ENCODE assay signal across 34 cellular contexts in genomic region chr2:195985731-195986130, GRCh38.
DNase-seq lines count a peak whose midpoint lies in the region; ATAC-seq, FAIRE-seq and TF ChIP-seq lines count a peak whose summit lies in the region.
"Had no signal": no experiment of that assay in that cellular context is flagged by ENCODE, and none has a peak within 500 bp of the region (broad histone marks: within the 10 kb centered on the region; RNA-seq: fewer than 3 reads in every experiment).

No MANE protein-coding gene starts in this region.

- no peak overlapping the region for H2BK5ac ChIP-seq in H1 (ENCODE audit: low read depth, low read length)

- peak overlapping the region; percentile 52 for H3K4me2 ChIP-seq in DND-41 (ENCODE audit: insufficient read depth, low read length)
- no peak overlapping the region for H3K4me2 ChIP-seq in H1 (ENCODE audit: insufficient read depth in 1 of 2, low read depth in 2 of 2, low read length in 2 of 2)
- peak overlapping the region; percentile 45 for H3K4me2 ChIP-seq in osteoblast (ENCODE audit: insufficient read depth, low read length)

- no peak overlapping the region for H2BK20ac ChIP-seq in H1 (ENCODE audit: low read length)

- H3K27me3 ChIP-seq in DND-41 (ENCODE audit: insufficient read depth, low read length, poor library complexity): no peaks in the 10 kb centered on the region
- no peaks in the 10 kb centered on the region for H3K27me3 ChIP-seq in H1 (replicated peaks in 1 of 4; ENCODE audit: control insufficient read depth in 3 of 4, extremely low read depth in 1 of 4, insufficient read depth in 3 of 4, low read length in 3 of 4)
- no peaks in the 10 kb centered on the region for H3K27me3 ChIP-seq in osteoblast (ENCODE audit: insufficient read depth, low read length)
- no peaks in the 10 kb centered on the region for H3K27me3 ChIP-seq in gastrocnemius medialis
- H3K27me3 ChIP-seq: ascending aorta; BLaER1 treated with 17β-estradiol and CSF1 and Interleukin-3, amounts not matched to agents 10 nM and 100 nM; cardiac muscle cell; right lobe of liver; SJCRH30; thyroid gland; vagina had no signal

- H3K4me1 ChIP-seq in DND-41 (ENCODE audit: insufficient read depth, low read length): peaks cover 15% of the 10 kb centered on the region
- 0 out of 7 replicates have a peak, but pooled peaks cover 0 to 2% (median 0%) of the 10 kb centered on the region in 4 experiments for H3K4me1 ChIP-seq in H1 (replicated peaks in 1 of 4; ENCODE audit: control insufficient read depth in 3 of 4, insufficient read depth in 4 of 4, low read length in 3 of 4)
- peaks cover 2% of the 10 kb centered on the region for H3K4me1 ChIP-seq in osteoblast (ENCODE audit: insufficient read depth, low read length)
- no peaks in the 10 kb centered on the region for H3K4me1 ChIP-seq in gastrocnemius medialis
- H3K4me1 ChIP-seq: ascending aorta, left ventricle myocardium inferior, right lobe of liver, SJCRH30, vagina had no signal

- WGBS in H1 (ENCODE audit: extremely low coverage in 1 of 2, insufficient coverage in 1 of 2, insufficient read length in 1 of 2, insufficient replicate concordance in 2 of 2, low coverage in 1 of 2, low lambda C conversion rate in 2 of 2, missing lambda C conversion rate in 1 of 2), 2 experiments: 82% methylated on average over 3 of the region's 3 CpGs; no CpG with 5 or more reads in 1 of the 2 experiments

- H3K23ac ChIP-seq in H1 (ENCODE audit: insufficient read length): no peak overlapping the region

- intact Hi-C loops in gastrocnemius medialis (cut with DNase I; ENCODE audit: low total_unique reads): no loop called here

- H3K9ac ChIP-seq in DND-41 (ENCODE audit: low read depth, low read length) (no peak overlapping the region), H1 (replicated peaks in 1 of 4; ENCODE audit: extremely low read depth in 1 of 4, low read depth in 3 of 4, low read length in 3 of 4) (no peak overlapping the region)
- H3K9ac ChIP-seq: BLaER1 treated with 17β-estradiol and CSF1 and Interleukin-3, amounts not matched to agents 10 nM and 100 nM; GM23248 had no signal

- peak; percentile 61 for ATAC-seq in DND-41 (ENCODE audit: insufficient read depth, low read depth)
- ATAC-seq in GM19023 (IDR thresholded peaks at IDR 0.05; ENCODE audit: unreplicated experiment): no peak
- no peak for ATAC-seq in gastrocnemius medialis
- no peak for ATAC-seq in HG03342 (IDR thresholded peaks at IDR 0.05; ENCODE audit: unreplicated experiment)
- ATAC-seq: K562; right lobe of liver; stimulated activated naive CD8-positive, alpha-beta T cell treated with anti-CD3 and anti-CD28 coated beads, Interleukin-15, amount 100 ng/mL, for 72 hours had no signal

- no peak for TF ChIP-seq RAD21 in H1 (IDR thresholded peaks at IDR 0.05 in 1 of 2, conservative IDR thresholded peaks at IDR 0.05 in 1 of 2; ENCODE audit: low read depth in 2 of 2, low read length in 2 of 2)

- H3K36me3 ChIP-seq in DND-41 (ENCODE audit: insufficient read depth, low read length) (no peaks in the 10 kb centered on the region), H1 (ENCODE audit: control insufficient read depth in 2 of 4, insufficient read depth in 4 of 4, low read length in 3 of 4) (no peaks in the 10 kb centered on the region), osteoblast (ENCODE audit: insufficient read depth, low read length) (no peaks in the 10 kb centered on the region), gastrocnemius medialis (no peaks in the 10 kb centered on the region)
- H3K36me3 ChIP-seq: ascending aorta; BLaER1 treated with 17β-estradiol and CSF1 and Interleukin-3, amounts not matched to agents 10 nM and 100 nM; cardiac muscle cell; left ventricle myocardium inferior; right lobe of liver; SJCRH30; thyroid gland; vagina; WERI-Rb-1 had no signal

- no peak for TF ChIP-seq EP300 in H1 (IDR thresholded peaks at IDR 0.05; ENCODE audit: borderline replicate concordance in 1 of 2, low read depth in 2 of 2, low read length in 2 of 2)

- no peak overlapping the region for H4K91ac ChIP-seq in H1 (replicated peaks; ENCODE audit: insufficient read length, low read length)

- H3K56ac ChIP-seq in H1 (replicated peaks; ENCODE audit: insufficient read length, low read depth, low read length): no peak overlapping the region

- H3K27ac ChIP-seq in DND-41 (ENCODE audit: low read length) (peak overlapping the region; percentile 52), H1 (ENCODE audit: low read depth, low read length) (no peak overlapping the region), osteoblast (ENCODE audit: low read depth, low read length) (no peak overlapping the region), gastrocnemius medialis (no peak overlapping the region)
- H3K27ac ChIP-seq: ascending aorta; BLaER1 treated with 17β-estradiol and CSF1 and Interleukin-3, amounts not matched to agents 10 nM and 100 nM; cardiac muscle cell; GM23248; left ventricle myocardium inferior; right lobe of liver; SJCRH30; vagina; WERI-Rb-1 had no signal

- CTCF ChIA-PET in H1 (lab: Charles Lee; ENCODE audit: partially characterized antibody): interaction anchor here (1.4 kb wide), 1 partner anchor 83 kb away, joined by 3 read pairs; the partner anchor contains the start of gene DNAH7

- H3K18ac ChIP-seq in H1 (ENCODE audit: extremely low read depth, low read length): no peak overlapping the region

- TF ChIP-seq CTCF in DND-41 (IDR thresholded peaks at IDR 0.05; ENCODE audit: borderline replicate concordance, extremely low read depth, low read length, poor library complexity, severe bottlenecking) (no peak), H1 (IDR thresholded peaks at IDR 0.05; ENCODE audit: control extremely low read depth in 1 of 3, insufficient read depth in 1 of 3, low read depth in 1 of 3, low read length in 3 of 3) (no peak), osteoblast (IDR thresholded peaks at IDR 0.05; ENCODE audit: extremely low read depth, low read depth, low read length) (no peak), gastrocnemius medialis (IDR thresholded peaks at IDR 0.05 in 4 of 5, conservative IDR thresholded peaks at IDR 0.05 in 1 of 5) (no peak)

- peak overlapping the region in 1 of 2 experiments; percentile 27; a peak in 1 of 4 replicates for H3K4me3 ChIP-seq in DND-41 (ENCODE audit: low read depth in 1 of 2, low read length in 2 of 2)
- no peak overlapping the region for H3K4me3 ChIP-seq in H1 (ENCODE audit: extremely low read depth in 1 of 4, insufficient read depth in 2 of 4, low read depth in 3 of 4, low read length in 4 of 4)
- no peak overlapping the region for H3K4me3 ChIP-seq in osteoblast (ENCODE audit: insufficient read depth, low read length)
- no peak overlapping the region for H3K4me3 ChIP-seq in gastrocnemius medialis
- H3K4me3 ChIP-seq: ascending aorta; BLaER1 treated with 17β-estradiol and CSF1 and Interleukin-3, amounts not matched to agents 10 nM and 100 nM; cardiac muscle cell; GM23248; K562; left ventricle myocardium inferior; right lobe of liver; SJCRH30; thyroid gland; vagina had no signal

- no peak overlapping the region for H2BK120ac ChIP-seq in H1 (replicated peaks; ENCODE audit: low read depth, low read length)

- TF ChIP-seq POLR2A in H1 (IDR thresholded peaks at IDR 0.05; ENCODE audit: control extremely low read depth in 1 of 2, low read depth in 2 of 2, low read length in 2 of 2): no peak
- TF ChIP-seq POLR2A in gastrocnemius medialis (IDR thresholded peaks at IDR 0.05): no peak

- no peak overlapping the region for H2BK15ac ChIP-seq in H1 (ENCODE audit: low read length)

- DNase-seq in DND-41: no peak
- DNase-seq in NCI-H526 (lab: John Stamatoyannopoulos, UW): peak; percentile 33 to 57
- DNase-seq in H1 (ENCODE audit: low read depth in 1 of 2, low spot score in 2 of 2): no peak
- no peak for DNase-seq in osteoblast (ENCODE audit: insufficient read length, low spot score, missing footprints)
- no peak for DNase-seq in gastrocnemius medialis
- DNase-seq: activated CD4-positive, alpha-beta T cell treated with anti-CD3 and anti-CD28 coated beads, Interleukin-2, amount 10 ng/mL, durations not matched to agents 24 days and 14 days; activated effector memory CD4-positive, alpha-beta T cell treated with Interleukin-2 at 50 U/mL for 16 hours; activated naive CD8-positive, alpha-beta T cell treated with anti-CD3 and anti-CD28 coated beads for 36 hours; DMS53; GM23248; hypothalamus; left ventricle myocardium inferior; mesenchymal stem cell; NCI-H1105; NCI-H2029; NCI-H69; right lobe of liver; SJCRH30; stimulated activated CD8-positive, alpha-beta memory T cell treated with anti-CD3 and anti-CD28 coated beads, Interleukin-4, amount 100 ng/mL, for 48 hours; stimulated activated naive CD8-positive, alpha-beta T cell treated with anti-CD3 and anti-CD28 coated beads, Interleukin-15, amount 100 ng/mL, for 72 hours; SW 1271; T-helper 9 cell; thyroid gland; WERI-Rb-1 had no signal

- no peaks in the 10 kb centered on the region for H3K79me2 ChIP-seq in DND-41 (ENCODE audit: insufficient read depth, low read length)
- H3K79me2 ChIP-seq in H1 (ENCODE audit: control insufficient read depth in 1 of 2, insufficient read depth in 2 of 2, low read length in 2 of 2): no peaks in the 10 kb centered on the region
- no peaks in the 10 kb centered on the region for H3K79me2 ChIP-seq in osteoblast (ENCODE audit: insufficient read depth, low read length)

- no peak overlapping the region for H4K5ac ChIP-seq in H1 (ENCODE audit: insufficient read length, low read depth, low read length)

- no peaks in the 10 kb centered on the region; the same call in 1 of the 2 replicates for H3K23me2 ChIP-seq in H1 (ENCODE audit: low read depth, low read length)

- POLR2A ChIA-PET in H1 (lab: Charles Lee; ENCODE audit: partially characterized antibody): no interaction called here

- H2AK5ac ChIP-seq in H1 (ENCODE audit: low read depth, low read length): no peak overlapping the region

- no peak overlapping the region for H3K14ac ChIP-seq in H1 (ENCODE audit: insufficient read length)

- no peak overlapping the region for H3K4ac ChIP-seq in H1 (replicated peaks; ENCODE audit: insufficient read length, low read depth, low read length)

- in situ Hi-C loops in gastrocnemius medialis (cut with MboI; ENCODE audit: low sequenced_read_pairs in 4 of 4): no loop called here

- no peaks in the 10 kb centered on the region for H4K20me1 ChIP-seq in DND-41 (ENCODE audit: insufficient read depth, low read length)
- H4K20me1 ChIP-seq in H1 (replicated peaks in 1 of 2; ENCODE audit: control insufficient read depth in 1 of 2, insufficient read depth in 2 of 2, low read length in 2 of 2): no peaks in the 10 kb centered on the region
- no peaks in the 10 kb centered on the region for H4K20me1 ChIP-seq in osteoblast (ENCODE audit: insufficient read depth, low read length)
- H4K20me1 ChIP-seq: BLaER1 treated with 17β-estradiol and CSF1 and Interleukin-3, amounts not matched to agents 10 nM and 100 nM had no signal

- no peak overlapping the region for H2BK12ac ChIP-seq in H1 (ENCODE audit: low read depth, low read length)

- no peak overlapping the region for H4K8ac ChIP-seq in H1 (ENCODE audit: extremely low read depth, insufficient read depth, low read length)

- no peak for FAIRE-seq in H1 (lab: Jason Lieb, UNC)
- FAIRE-seq: colon, endothelial cell of umbilical vein, HTR-8/SVneo, K562 had no signal

- no peaks in the 10 kb centered on the region for H3K79me1 ChIP-seq in H1 (ENCODE audit: low read depth, low read length)

- H2AFZ ChIP-seq in DND-41 (ENCODE audit: low read depth, low read length) (peak overlapping the region; percentile 50), H1 (ENCODE audit: low read length) (peak overlapping the region; percentile 95; the same call in 1 of the 2 replicates), osteoblast (ENCODE audit: low read length) (no peak overlapping the region)
- H2AFZ ChIP-seq: GM23248 had no signal

- H3K9me3 ChIP-seq in DND-41 (ENCODE audit: insufficient read depth, low read length, severe bottlenecking) (no peaks in the 10 kb centered on the region), H1 (ENCODE audit: insufficient read depth in 2 of 2, low read depth in 1 of 2, low read length in 1 of 2) (no peaks in the 10 kb centered on the region), osteoblast (ENCODE audit: low read depth, low read length) (no peaks in the 10 kb centered on the region), gastrocnemius medialis (no peaks in the 10 kb centered on the region)
- H3K9me3 ChIP-seq: ascending aorta, right lobe of liver, SJCRH30, thyroid gland, vagina had no signal

Comparison
In these comparisons a context has a peak if more than half of its experiments do, and no peak if none do; other contexts are left out.
1. DNase-seq: peak in NCI-H526 (2 of 2); none in DND-41 (single experiment), H1 (0 of 2), osteoblast (single experiment) and gastrocnemius medialis (0 of 2).
2. H3K4me2 ChIP-seq: peak in DND-41 (single experiment) and osteoblast (single experiment); none in H1 (0 of 2).